In genomic region chr3:43105597-43106292, GRCh38 we compare ENCODE assay signal across 8 cellular contexts. TPM values are rescaled to one million over a fixed set of nuclear protein-coding genes. Genes with fewer than 3 reads are reported as not detected.
DNase-seq lines count a peak whose midpoint lies in the region; ATAC-seq and TF ChIP-seq lines count a peak whose summit lies in the region.

Gene POMGNT2 (minus strand): TSS chr3:43106079. CDS start chr3:43081431, 24,648 bp downstream.

- peaks cover 0 to 2% of the 10 kb centered on the region in 2 donors for H3K27me3 Mint-ChIP-seq in natural killer cell treated with Interleukin-12 subunit alpha and Interleukin-12 subunit beta and Interleukin-15 and Interleukin-18, amount 100 ng/mL, for 72 hours
- H3K27me3 Mint-ChIP-seq in stimulated activated naive B cell treated with anti-CD40 and anti-IgM and Interleukin-4, amounts not matched to agents 10 μg/mL and 1 μg/mL and 100 μg/mL, for 72 hours, result peaks cover 0 to 7% of the 10 kb centered on the region in 2 donors

- H3K36me3 ChIP-seq in KOPT-K1 (ENCODE audit: insufficient read depth, low read length), result no peaks in the 10 kb centered on the region

- no peaks in the 10 kb centered on the region for H3K36me3 Mint-ChIP-seq in natural killer cell treated with Interleukin-12 subunit alpha and Interleukin-12 subunit beta and Interleukin-15 and Interleukin-18, amount 100 ng/mL, for 72 hours
- H3K36me3 Mint-ChIP-seq in stimulated activated naive B cell treated with anti-CD40 and anti-IgM and Interleukin-4, amounts not matched to agents 10 μg/mL and 1 μg/mL and 100 μg/mL, for 72 hours, result no peaks in the 10 kb centered on the region

- peak within 1 kb of the TSS; percentile 54 for H3K27ac ChIP-seq in KOPT-K1 (ENCODE audit: low read depth, low read length, poor library complexity, severe bottlenecking)

- H3K9me3 ChIP-seq in KOPT-K1 (ENCODE audit: insufficient read depth, low read length, poor library complexity, severe bottlenecking), result no peaks in the 10 kb centered on the region

- H3K9me3 Mint-ChIP-seq in natural killer cell treated with Interleukin-12 subunit alpha and Interleukin-12 subunit beta and Interleukin-15 and Interleukin-18, amount 100 ng/mL, for 72 hours, result no peaks in the 10 kb centered on the region
- no peaks in the 10 kb centered on the region for H3K9me3 Mint-ChIP-seq in stimulated activated naive B cell treated with anti-CD40 and anti-IgM and Interleukin-4, amounts not matched to agents 10 μg/mL and 1 μg/mL and 100 μg/mL, for 72 hours

- DNase-seq in D341Med (ENCODE audit: low spot score), result peak; percentile 99
- DNase-seq in SHP77 (lab: John Stamatoyannopoulos, UW), result peak; percentile 69 to 93
- peak; percentile 94 for DNase-seq in activated effector memory CD4-positive, alpha-beta T cell treated with anti-CD3 and anti-CD28 coated beads, Interleukin-2, amount 50 U/mL, for 16 hours
- peak; percentile 78 for DNase-seq in fibroblast of the aortic adventitia (ENCODE audit: low read depth)
- peak; percentile 88 for DNase-seq in natural killer cell treated with Interleukin-12 subunit alpha and Interleukin-12 subunit beta and Interleukin-15 and Interleukin-18, amount 100 ng/mL, for 72 hours (ENCODE audit: low spot score)
- DNase-seq in stimulated activated naive B cell treated with anti-CD40 and anti-IgM and Interleukin-4, amounts not matched to agents 10 μg/mL and 1 μg/mL and 100 μg/mL, for 72 hours, result peak; percentile 72

- ATAC-seq in GM21723 (IDR thresholded peaks at IDR 0.05; ENCODE audit: unreplicated experiment), result peak; percentile 91
- peak; percentile 96 for ATAC-seq in natural killer cell treated with Interleukin-12 subunit alpha and Interleukin-12 subunit beta and Interleukin-15 and Interleukin-18, amount 100 ng/mL, for 72 hours
- peak; percentile 98 for ATAC-seq in stimulated activated naive B cell treated with anti-CD40 and anti-IgM and Interleukin-4, amounts not matched to agents 10 μg/mL and 1 μg/mL and 100 μg/mL, for 72 hours (replicated peaks)

- peak within 1 kb of the TSS; percentile 66 for H3K4me3 Mint-ChIP-seq in natural killer cell treated with Interleukin-12 subunit alpha and Interleukin-12 subunit beta and Interleukin-15 and Interleukin-18, amount 100 ng/mL, for 72 hours
- H3K4me3 Mint-ChIP-seq in stimulated activated naive B cell treated with anti-CD40 and anti-IgM and Interleukin-4, amounts not matched to agents 10 μg/mL and 1 μg/mL and 100 μg/mL, for 72 hours, result peak within 1 kb of the TSS; percentile 83 to 89

- no peak for TF ChIP-seq CTCF in fibroblast of the aortic adventitia (IDR thresholded peaks at IDR 0.05; ENCODE audit: insufficient read depth, low read length)

- peak within 1 kb of the TSS; percentile 75 for H3K4me3 ChIP-seq in fibroblast of the aortic adventitia (ENCODE audit: low read depth, low read length)

- H3K27ac Mint-ChIP-seq in natural killer cell treated with Interleukin-12 subunit alpha and Interleukin-12 subunit beta and Interleukin-15 and Interleukin-18, amount 100 ng/mL, for 72 hours, result no peak within 1 kb of the TSS
- H3K27ac Mint-ChIP-seq in stimulated activated naive B cell treated with anti-CD40 and anti-IgM and Interleukin-4, amounts not matched to agents 10 μg/mL and 1 μg/mL and 100 μg/mL, for 72 hours, result peak within 1 kb of the TSS; percentile 31

- H3K4me1 Mint-ChIP-seq in natural killer cell treated with Interleukin-12 subunit alpha and Interleukin-12 subunit beta and Interleukin-15 and Interleukin-18, amount 100 ng/mL, for 72 hours (ENCODE audit: low read depth in 2 of 2), result peaks cover 9 to 12% of the 10 kb centered on the region in 2 donors
- peaks cover 9 to 14% of the 10 kb centered on the region in 2 donors for H3K4me1 Mint-ChIP-seq in stimulated activated naive B cell treated with anti-CD40 and anti-IgM and Interleukin-4, amounts not matched to agents 10 μg/mL and 1 μg/mL and 100 μg/mL, for 72 hours

RNA-seq across cellular contexts. Expression of gene POMGNT2, which starts in this region (rescaled TPM):
- total RNA-seq in fibroblast of the aortic adventitia (ENCODE audit: low replicate concordance), result 6.9 and 9.3 TPM in 2 replicates
- total RNA-seq in natural killer cell treated with Interleukin-12 subunit alpha and Interleukin-12 subunit beta and Interleukin-15 and Interleukin-18, amount 100 ng/mL, for 72 hours, result 1 to 10 TPM; 6.2 to 7.4 TPM

Comparison
In these comparisons a context has a peak if more than half of its experiments do, and no peak if none do; other contexts are left out.
1. Peak in every context shown above with its lines: DNase-seq, ATAC-seq, H3K4me3 ChIP-seq and H3K27ac ChIP-seq.